In genomic region chr17:2138768-2139167, GRCh38 we compare ENCODE assay signal across 1 cellular context.
TF ChIP-seq lines count a peak whose summit lies in the region.

No MANE protein-coding gene starts in this region.

TF ChIP-seq in HEK293, 187 proteins besides CTCF, POLR2A, EP300 and RAD21 (continued from another document and continues in another):
- no peak for TF ChIP-seq PRDM10 (tag by site-specific recombination; IDR thresholded peaks at IDR 0.05)
- TF ChIP-seq ZBTB10 (tag by site-specific recombination; IDR thresholded peaks at IDR 0.05): no peak
- TF ChIP-seq ZNF580 (tag by site-specific recombination; IDR thresholded peaks at IDR 0.05): 0 out of 2 replicates have a peak, but pooled peaks have one; percentile 32
- TF ChIP-seq ZNF518A (tag by site-specific recombination; conservative IDR thresholded peaks at IDR 0.05; ENCODE audit: low read depth): no peak
- TF ChIP-seq ZNF426 (tag by site-specific recombination; IDR thresholded peaks at IDR 0.05): no peak
- peak; percentile 61; the same call in 1 of the 2 replicates for TF ChIP-seq BCL6B (tag by site-specific recombination; IDR thresholded peaks at IDR 0.05)
- TF ChIP-seq PATZ1 (tag by site-specific recombination; IDR thresholded peaks at IDR 0.05): 0 out of 2 replicates have a peak, but pooled peaks have one; percentile 39
- TF ChIP-seq ZNF366 (tag by site-specific recombination; conservative IDR thresholded peaks at IDR 0.05): peak; percentile 84
- no peak for TF ChIP-seq ZFHX2 (tag by site-specific recombination; conservative IDR thresholded peaks at IDR 0.05)
- TF ChIP-seq SP7 (tag by site-specific recombination; IDR thresholded peaks at IDR 0.05): peak; percentile 88
- no peak for TF ChIP-seq REST (tag by site-specific recombination; IDR thresholded peaks at IDR 0.05)
- TF ChIP-seq ZNF48 (tag by site-specific recombination; IDR thresholded peaks at IDR 0.05): no peak
- no peak for TF ChIP-seq ZNF521 (tag by site-specific recombination; IDR thresholded peaks at IDR 0.05)
- no peak for TF ChIP-seq ZNF433 (tag by site-specific recombination; IDR thresholded peaks at IDR 0.05; ENCODE audit: low read depth)
- no peak for TF ChIP-seq HOXA7 (CRISPR knock-in tag; IDR thresholded peaks at IDR 0.05; ENCODE audit: borderline replicate concordance)
- peak; percentile 97 for TF ChIP-seq PRDM6 (tag by site-specific recombination; IDR thresholded peaks at IDR 0.05)
- no peak for TF ChIP-seq OVOL3 (tag by site-specific recombination; IDR thresholded peaks at IDR 0.05)
- peak; percentile 64; the same call in 1 of the 2 replicates for TF ChIP-seq ZNF394 (tag by site-specific recombination; IDR thresholded peaks at IDR 0.05; ENCODE audit: borderline replicate concordance)
- TF ChIP-seq ZSCAN23 (tag by site-specific recombination; IDR thresholded peaks at IDR 0.05): no peak
- peak; percentile 81 for TF ChIP-seq WT1 (tag by site-specific recombination; IDR thresholded peaks at IDR 0.05)
- no peak for TF ChIP-seq ZNF140 (tag by site-specific recombination; IDR thresholded peaks at IDR 0.05)
- no peak for TF ChIP-seq ZNF473 (tag by site-specific recombination; IDR thresholded peaks at IDR 0.05)
- no peak for TF ChIP-seq ZNF449 (tag by site-specific recombination; IDR thresholded peaks at IDR 0.05)
- TF ChIP-seq ZNF664 (tag by site-specific recombination; IDR thresholded peaks at IDR 0.05): no peak
- no peak for TF ChIP-seq ZNF423 (tag by site-specific recombination; IDR thresholded peaks at IDR 0.05)
- TF ChIP-seq ZNF792 (tag by site-specific recombination; IDR thresholded peaks at IDR 0.05): no peak
- peak; percentile 54; the same call in 1 of the 2 replicates for TF ChIP-seq ZNF561 (tag by site-specific recombination; IDR thresholded peaks at IDR 0.05; ENCODE audit: borderline replicate concordance)
- TF ChIP-seq ZBTB7A (tag by site-specific recombination; IDR thresholded peaks at IDR 0.05; ENCODE audit: low read depth): no peak
- peak; percentile 87 for TF ChIP-seq IKZF3 (tag by site-specific recombination; IDR thresholded peaks at IDR 0.05)
